17 cellular contexts compared by ENCODE assay signal in genomic region chr22:27474112-27474571, GRCh38.
DNase-seq lines count a peak whose midpoint lies in the region; ATAC-seq, FAIRE-seq and TF ChIP-seq lines count a peak whose summit lies in the region.
"Had no signal": no experiment of that assay in that cellular context is flagged by ENCODE, and none has a peak within 500 bp of the region (broad histone marks: within the 10 kb centered on the region; RNA-seq: fewer than 3 reads in every experiment).

No MANE protein-coding gene starts in this region.

- TF ChIP-seq CTCF in A673 (conservative IDR thresholded peaks at IDR 0.05; ENCODE audit: low read depth, low read length) (no peak), bronchial epithelial cell (IDR thresholded peaks at IDR 0.05; ENCODE audit: insufficient read depth, low read length, severe bottlenecking) (no peak), MM.1S (IDR thresholded peaks at IDR 0.05; ENCODE audit: low read length) (no peak)
- TF ChIP-seq CTCF in CD8-positive, alpha-beta T cell (IDR thresholded peaks at IDR 0.05) = no peak

- H3K27me3 Mint-ChIP-seq in CD8-positive, alpha-beta T cell (ENCODE audit: low read depth) = no peaks in the 10 kb centered on the region
- H3K27me3 Mint-ChIP-seq: activated CD4-positive, alpha-beta T cell treated with anti-CD3 and anti-CD28 coated beads, Interleukin-2, amount 10 ng/mL, durations not matched to agents 7 days and 5 days had no signal

- no peaks in the 10 kb centered on the region for H3K36me3 ChIP-seq in A673 (ENCODE audit: insufficient read depth, low read length, poor library complexity, severe bottlenecking)
- no peaks in the 10 kb centered on the region for H3K36me3 ChIP-seq in MG63
- no peaks in the 10 kb centered on the region for H3K36me3 ChIP-seq in bronchial epithelial cell (ENCODE audit: control insufficient read depth, insufficient read depth, low read length)
- no peaks in the 10 kb centered on the region for H3K36me3 ChIP-seq in mesenchymal stem cell (ENCODE audit: control insufficient read depth in 1 of 2, insufficient read depth in 2 of 2, low read depth in 1 of 2, low read length in 2 of 2)
- H3K36me3 ChIP-seq in MM.1S (replicated peaks; ENCODE audit: insufficient read depth, low read length) = no peaks in the 10 kb centered on the region
- H3K36me3 ChIP-seq in CD8-positive, alpha-beta T cell (ENCODE audit: insufficient read depth, low read length) = no peaks in the 10 kb centered on the region
- H3K36me3 ChIP-seq: esophagus squamous epithelium had no signal

- H3K4me1 Mint-ChIP-seq in CD8-positive, alpha-beta T cell (ENCODE audit: low read depth) = no peaks in the 10 kb centered on the region
- H3K4me1 Mint-ChIP-seq: activated CD4-positive, alpha-beta T cell treated with anti-CD3 and anti-CD28 coated beads, Interleukin-2, amount 10 ng/mL, durations not matched to agents 7 days and 5 days; natural killer cell had no signal

- H3K27me3 ChIP-seq in A673 (replicated peaks; ENCODE audit: insufficient read depth, low read depth, low read length, poor library complexity) (no peaks in the 10 kb centered on the region), MG63 (no peaks in the 10 kb centered on the region), bronchial epithelial cell (ENCODE audit: control insufficient read depth, insufficient read depth, low read length) (no peaks in the 10 kb centered on the region), mesenchymal stem cell (ENCODE audit: control insufficient read depth in 1 of 2, insufficient read depth in 1 of 2, low read length in 2 of 2) (peaks cover 0 to 12% of the 10 kb centered on the region in 2 experiments), MM.1S (replicated peaks; ENCODE audit: insufficient read depth, low read length) (peaks cover 58% of the 10 kb centered on the region)
- no peaks in the 10 kb centered on the region for H3K27me3 ChIP-seq in CD8-positive, alpha-beta T cell (ENCODE audit: insufficient read depth, low read length)
- H3K27me3 ChIP-seq: body of pancreas, esophagus squamous epithelium had no signal

- no peaks in the 10 kb centered on the region for H3K79me2 ChIP-seq in MM.1S (ENCODE audit: low read length)

- H3K36me3 Mint-ChIP-seq in CD8-positive, alpha-beta T cell = no peaks in the 10 kb centered on the region
- H3K36me3 Mint-ChIP-seq: natural killer cell had no signal

- H4K8ac ChIP-seq in mesenchymal stem cell (ENCODE audit: low read length) = no peak overlapping the region

- H2BK120ac ChIP-seq in mesenchymal stem cell (ENCODE audit: low read depth, low read length) = no peak overlapping the region

- POLR2A ChIA-PET in A673 (lab: Charles Lee; ENCODE audit: low non-redundant PET) = interaction anchor here (0.6 kb wide), 1 partner anchor 105 kb away, joined by 3 read pairs; no protein-coding TSS in a partner anchor
- POLR2A ChIA-PET in CD8-positive, alpha-beta T cell (lab: Charles Lee) = no interaction called here

- peak; percentile 63 for DNase-seq in A673 (ENCODE audit: low spot score)
- peak; percentile 26 for DNase-seq in MG63
- DNase-seq in bronchial epithelial cell (ENCODE audit: low read depth) = peak; percentile 99
- no peak for DNase-seq in mesenchymal stem cell
- no peak for DNase-seq in MM.1S
- DNase-seq in CD8-positive, alpha-beta T cell = no peak
- DNase-seq: activated CD4-positive, alpha-beta T cell treated with anti-CD3 and anti-CD28 coated beads, Interleukin-2, amount 10 ng/mL, durations not matched to agents 7 days and 5 days; activated naive CD4-positive, alpha-beta T cell treated with Interleukin-2 at 50 U/mL for 16 hours; body of pancreas; esophagus squamous epithelium; natural killer cell; NCI-H1048; OCI-M1; stimulated activated CD4-positive, alpha-beta T cell treated with anti-CD3 and anti-CD28 coated beads, Interleukin-1b, Interleukin-23, amount 100 ng/mL, for 48 hours had no signal

- BruUV-seq in A673 (replicated peaks; lab: Mats Ljungman, UMichigan) = no TSS peak

- 80% methylated on average over 9 of the region's 9 CpGs for WGBS in mesenchymal stem cell

- peaks cover 2% of the 10 kb centered on the region for H3K79me1 ChIP-seq in mesenchymal stem cell (replicated peaks; ENCODE audit: low read length, poor library complexity, severe bottlenecking)

- H3K9me3 ChIP-seq in A673 (ENCODE audit: low read depth, low read length, poor library complexity, severe bottlenecking) (no peaks in the 10 kb centered on the region), MG63 (no peaks in the 10 kb centered on the region), mesenchymal stem cell (ENCODE audit: control insufficient read depth, low read length) (no peaks in the 10 kb centered on the region), MM.1S (replicated peaks; ENCODE audit: insufficient read depth, low read length) (no peaks in the 10 kb centered on the region)
- no peaks in the 10 kb centered on the region for H3K9me3 ChIP-seq in CD8-positive, alpha-beta T cell (ENCODE audit: low read length)
- H3K9me3 ChIP-seq: body of pancreas, esophagus squamous epithelium had no signal

- no peak overlapping the region for H3K4me3 Mint-ChIP-seq in CD8-positive, alpha-beta T cell
- H3K4me3 Mint-ChIP-seq: activated CD4-positive, alpha-beta T cell treated with anti-CD3 and anti-CD28 coated beads, Interleukin-2, amount 10 ng/mL, durations not matched to agents 7 days and 5 days; natural killer cell had no signal

- FAIRE-seq in bronchial epithelial cell (lab: Jason Lieb, UNC) = peak; percentile 95
- FAIRE-seq: TTC549 had no signal

- H2BK12ac ChIP-seq in mesenchymal stem cell (ENCODE audit: low read length in 2 of 2) = no peak overlapping the region

- no peak overlapping the region for H3K4me3 ChIP-seq in A673 (ENCODE audit: low read depth, low read length, poor library complexity, severe bottlenecking)
- H3K4me3 ChIP-seq in MG63 = no peak overlapping the region
- no peak overlapping the region for H3K4me3 ChIP-seq in bronchial epithelial cell (ENCODE audit: low read depth, low read length)
- H3K4me3 ChIP-seq in mesenchymal stem cell (ENCODE audit: insufficient read depth in 1 of 2, low read depth in 1 of 2, low read length in 2 of 2) = no peak overlapping the region
- H3K4me3 ChIP-seq in MM.1S (ENCODE audit: low read length) = no peak overlapping the region
- H3K4me3 ChIP-seq in CD8-positive, alpha-beta T cell (ENCODE audit: low read depth, low read length) = no peak overlapping the region
- H3K4me3 ChIP-seq: body of pancreas, esophagus squamous epithelium had no signal

- H3K4me2 ChIP-seq in mesenchymal stem cell (ENCODE audit: low read length, poor library complexity, severe bottlenecking) (no peak overlapping the region), MM.1S (ENCODE audit: low read depth, low read length) (no peak overlapping the region)

- H2BK15ac ChIP-seq in mesenchymal stem cell (ENCODE audit: low read depth, poor library complexity, severe bottlenecking) = no peak overlapping the region

- peak overlapping the region in 1 of 2 experiments; percentile 11 for H3K18ac ChIP-seq in mesenchymal stem cell (ENCODE audit: low read depth in 1 of 2, low read length in 2 of 2)

- H3K9ac ChIP-seq in mesenchymal stem cell (ENCODE audit: low read length) = no peak overlapping the region
- no peak overlapping the region for H3K9ac ChIP-seq in MM.1S (ENCODE audit: low read length)

- no peak overlapping the region for H3K27ac Mint-ChIP-seq in CD8-positive, alpha-beta T cell
- H3K27ac Mint-ChIP-seq: activated CD4-positive, alpha-beta T cell treated with anti-CD3 and anti-CD28 coated beads, Interleukin-2, amount 10 ng/mL, durations not matched to agents 7 days and 5 days; natural killer cell had no signal

- no peaks in the 10 kb centered on the region for H4K20me1 ChIP-seq in MM.1S (ENCODE audit: insufficient read depth, low read length)

- peak overlapping the region; percentile 96 for H2BK5ac ChIP-seq in mesenchymal stem cell (ENCODE audit: low read depth, low read length, poor library complexity, severe bottlenecking)

- H3K14ac ChIP-seq in mesenchymal stem cell (ENCODE audit: low read length in 2 of 2) = peak overlapping the region in 1 of 2 experiments; percentile 64

- peak overlapping the region; percentile 98 for H2AK5ac ChIP-seq in mesenchymal stem cell (ENCODE audit: low read length, severe bottlenecking)

- intact Hi-C loops in A673 (cut with micrococcal nuclease; ENCODE audit: unreplicated experiment) = no loop called here
- intact Hi-C loops in CD8-positive, alpha-beta T cell (cut with DNase I, micrococcal nuclease) = no loop called here

- no peak for ATAC-seq in CD8-positive, alpha-beta T cell
- ATAC-seq in HG03442 (IDR thresholded peaks at IDR 0.05; ENCODE audit: unreplicated experiment) = no peak
- no peak for ATAC-seq in HG03469 (IDR thresholded peaks at IDR 0.05; ENCODE audit: unreplicated experiment)
- ATAC-seq: natural killer cell had no signal

- H3K23ac ChIP-seq in mesenchymal stem cell (ENCODE audit: low read length in 2 of 2) = no peak overlapping the region

- no peaks in the 10 kb centered on the region for H3K9me3 Mint-ChIP-seq in CD8-positive, alpha-beta T cell
- H3K9me3 Mint-ChIP-seq: activated CD4-positive, alpha-beta T cell treated with anti-CD3 and anti-CD28 coated beads, Interleukin-2, amount 10 ng/mL, durations not matched to agents 7 days and 5 days; natural killer cell had no signal

- H3K27ac ChIP-seq in A673 (ENCODE audit: low read depth, low read length, poor library complexity, severe bottlenecking) (no peak overlapping the region), mesenchymal stem cell (ENCODE audit: low read length, poor library complexity, severe bottlenecking) (peak overlapping the region; percentile 98), MM.1S (ENCODE audit: low read length) (no peak overlapping the region)
- no peak overlapping the region for H3K27ac ChIP-seq in CD8-positive, alpha-beta T cell (ENCODE audit: low read depth, low read length)
- H3K27ac ChIP-seq: body of pancreas had no signal

- no peaks in the 10 kb centered on the region for H3K9me2 ChIP-seq in MM.1S (replicated peaks; ENCODE audit: insufficient read depth, low read length)

- H2AFZ ChIP-seq in mesenchymal stem cell (ENCODE audit: low read depth, low read length) (no peak overlapping the region), MM.1S (ENCODE audit: low read length) (no peak overlapping the region)

- no peak overlapping the region for H3K4ac ChIP-seq in mesenchymal stem cell (ENCODE audit: low read depth in 1 of 2, low read length in 2 of 2)

- no peak overlapping the region for H4K91ac ChIP-seq in mesenchymal stem cell (ENCODE audit: low read length)

- H3K4me1 ChIP-seq in A673 (ENCODE audit: insufficient read depth, low read length, poor library complexity, severe bottlenecking) (peaks cover 13% of the 10 kb centered on the region), mesenchymal stem cell (ENCODE audit: control insufficient read depth, insufficient read depth, low read depth, low read length) (peaks cover 31% of the 10 kb centered on the region), MM.1S (ENCODE audit: low read length) (no peaks in the 10 kb centered on the region)
- no peaks in the 10 kb centered on the region for H3K4me1 ChIP-seq in CD8-positive, alpha-beta T cell (ENCODE audit: insufficient read depth, low read length)
- H3K4me1 ChIP-seq: body of pancreas had no signal

- CTCF ChIA-PET in A673 (lab: Charles Lee) = no interaction called here
- CTCF ChIA-PET in CD8-positive, alpha-beta T cell (lab: Charles Lee) = no interaction called here

- no peaks in the 10 kb centered on the region for H3F3A ChIP-seq in MM.1S (ENCODE audit: insufficient read depth, low read length)

Comparison
In these comparisons a context has a peak if more than half of its experiments do, and no peak if none do; other contexts are left out.
1. DNase-seq: peak in A673 (single experiment), MG63 (single experiment) and bronchial epithelial cell (single experiment); none in mesenchymal stem cell (single experiment), MM.1S (single experiment) and CD8-positive, alpha-beta T cell (0 of 7).